In genomic region chr10:22346087-22346661, GRCh38 we compare ENCODE assay signal across 1 cellular context.
TF ChIP-seq lines count a peak whose summit lies in the region.

No MANE protein-coding gene starts in this region.

TF ChIP-seq in SK-N-SH, 30 proteins besides CTCF, POLR2A, EP300 and RAD21 (continued from another document):
- TF ChIP-seq, protein P1, sequence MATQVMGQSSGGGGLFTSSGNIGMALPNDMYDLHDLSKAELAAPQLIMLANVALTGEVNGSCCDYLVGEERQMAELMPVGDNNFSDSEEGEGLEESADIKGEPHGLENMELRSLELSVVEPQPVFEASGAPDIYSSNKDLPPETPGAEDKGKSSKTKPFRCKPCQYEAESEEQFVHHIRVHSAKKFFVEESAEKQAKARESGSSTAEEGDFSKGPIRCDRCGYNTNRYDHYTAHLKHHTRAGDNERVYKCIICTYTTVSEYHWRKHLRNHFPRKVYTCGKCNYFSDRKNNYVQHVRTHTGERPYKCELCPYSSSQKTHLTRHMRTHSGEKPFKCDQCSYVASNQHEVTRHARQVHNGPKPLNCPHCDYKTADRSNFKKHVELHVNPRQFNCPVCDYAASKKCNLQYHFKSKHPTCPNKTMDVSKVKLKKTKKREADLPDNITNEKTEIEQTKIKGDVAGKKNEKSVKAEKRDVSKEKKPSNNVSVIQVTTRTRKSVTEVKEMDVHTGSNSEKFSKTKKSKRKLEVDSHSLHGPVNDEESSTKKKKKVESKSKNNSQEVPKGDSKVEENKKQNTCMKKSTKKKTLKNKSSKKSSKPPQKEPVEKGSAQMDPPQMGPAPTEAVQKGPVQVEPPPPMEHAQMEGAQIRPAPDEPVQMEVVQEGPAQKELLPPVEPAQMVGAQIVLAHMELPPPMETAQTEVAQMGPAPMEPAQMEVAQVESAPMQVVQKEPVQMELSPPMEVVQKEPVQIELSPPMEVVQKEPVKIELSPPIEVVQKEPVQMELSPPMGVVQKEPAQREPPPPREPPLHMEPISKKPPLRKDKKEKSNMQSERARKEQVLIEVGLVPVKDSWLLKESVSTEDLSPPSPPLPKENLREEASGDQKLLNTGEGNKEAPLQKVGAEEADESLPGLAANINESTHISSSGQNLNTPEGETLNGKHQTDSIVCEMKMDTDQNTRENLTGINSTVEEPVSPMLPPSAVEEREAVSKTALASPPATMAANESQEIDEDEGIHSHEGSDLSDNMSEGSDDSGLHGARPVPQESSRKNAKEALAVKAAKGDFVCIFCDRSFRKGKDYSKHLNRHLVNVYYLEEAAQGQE (IDR thresholded peaks at IDR 0.05; ENCODE audit: low read depth, low read length), result no peak
- TF ChIP-seq FOXJ3 (CRISPR knock-in tag; IDR thresholded peaks at IDR 0.05), result no peak
- TF ChIP-seq EZH2phosphoT487 (IDR thresholded peaks at IDR 0.05; ENCODE audit: borderline replicate concordance, low read depth), result no peak
- no peak for TF ChIP-seq YY1 (IDR thresholded peaks at IDR 0.05; ENCODE audit: low read depth)
- no peak for TF ChIP-seq NFIC (IDR thresholded peaks at IDR 0.05; ENCODE audit: borderline replicate concordance)
- TF ChIP-seq ELF1 (IDR thresholded peaks at IDR 0.05), result no peak
- TF ChIP-seq POLR2AphosphoS5 (IDR thresholded peaks at IDR 0.05; ENCODE audit: low read depth, low read length), result no peak
- TF ChIP-seq MXI1 (IDR thresholded peaks at IDR 0.05; ENCODE audit: low read depth, low read length), result no peak
- no peak for TF ChIP-seq RFX5 (IDR thresholded peaks at IDR 0.05; ENCODE audit: low read length)
- TF ChIP-seq USF2 (IDR thresholded peaks at IDR 0.05; ENCODE audit: borderline replicate concordance, low read depth, low read length), result no peak
- no peak for TF ChIP-seq IRF3 (IDR thresholded peaks at IDR 0.05; ENCODE audit: low read depth, low read length)
